In genomic region chr3:153137626-153138025, GRCh38 we compare ENCODE assay signal across 15 cellular contexts. TPM values are rescaled to one million over a fixed set of nuclear protein-coding genes. Genes with fewer than 3 reads are reported as not detected.
DNase-seq lines count a peak whose midpoint lies in the region; ATAC-seq, FAIRE-seq and TF ChIP-seq lines count a peak whose summit lies in the region.
"Had no signal": no experiment of that assay in that cellular context is flagged by ENCODE, and none has a peak within 500 bp of the region (broad histone marks: within the 10 kb centered on the region; RNA-seq: fewer than 3 reads in every experiment).

No MANE protein-coding gene starts in this region.

- no peak overlapping the region for H3K4me3 ChIP-seq in left lung
- H3K4me3 ChIP-seq: coronary artery, SK-N-MC had no signal

- H3K36me3 ChIP-seq in left lung: no peaks in the 10 kb centered on the region

- in situ Hi-C loops in G401 (cut with HindIII; ENCODE audit: low sequenced_read_pairs): no loop called here

- ATAC-seq in GM21737 (IDR thresholded peaks at IDR 0.05; ENCODE audit: unreplicated experiment) (peak; percentile 37), left lung (no peak), HG02970 (IDR thresholded peaks at IDR 0.05; ENCODE audit: low FRiP score, unreplicated experiment) (no peak), HG03039 (IDR thresholded peaks at IDR 0.05; ENCODE audit: unreplicated experiment) (no peak)

- TF ChIP-seq CTCF in left lung (IDR thresholded peaks at IDR 0.05): no peak

- DNase-seq in GM12891 (ENCODE audit: insufficient read length, low spot score): no peak
- peak; percentile 63 for DNase-seq in NOMO-1 treated with dmso at 0.1 percent for 144 hours (lab: John Stamatoyannopoulos, UW; ENCODE audit: unreplicated experiment)
- DNase-seq in left lung: no peak
- no peak for DNase-seq in G401 (ENCODE audit: low spot score)
- DNase-seq in Ammon's horn (ENCODE audit: low spot score): no peak
- DNase-seq: activated CD4-positive, alpha-beta T cell treated with anti-CD3 and anti-CD28 coated beads, Interleukin-2, amount 50 U/mL, for 48 hours; foreskin melanocyte; GDM1; NCI-H226; stimulated activated naive CD4-positive, alpha-beta T cell treated with Interleukin-2 at 50 U/mL for 16 hours had no signal

- no peak for TF ChIP-seq POLR2A in GM12891 (IDR thresholded peaks at IDR 0.05; ENCODE audit: low read depth, low read length)

- peaks cover 0 to 26% of the 10 kb centered on the region in 2 donors for H3K4me1 ChIP-seq in left lung

- no peaks in the 10 kb centered on the region for H3K27me3 ChIP-seq in left lung

- intact Hi-C loops in left lung (cut with DNase I): no loop called here

- H3K27ac ChIP-seq in left lung: peak overlapping the region; percentile 67 to 85

- FAIRE-seq in GM12891 (lab: Jason Lieb, UNC): no peak

- H3K9me3 ChIP-seq in left lung: no peaks in the 10 kb centered on the region

TF ChIP-seq in GM12891, 5 proteins besides CTCF, POLR2A, EP300 and RAD21:
- TF ChIP-seq SPI1 (IDR thresholded peaks at IDR 0.05; ENCODE audit: low read depth, low read length) (peak; percentile 67), PAX5 (IDR thresholded peaks at IDR 0.05; ENCODE audit: insufficient read depth, low read length, severe bottlenecking) (no peak)

RNA-seq across cellular contexts. Expression of gene RAP2B, which starts 24.4 kb away (rescaled TPM):
- polyA plus RNA-seq in GM12891 (2012; ENCODE audit: low read depth, missing spikeins): 3.8 TPM
- 10 to 100 TPM; 22.7 to 31.8 TPM for total RNA-seq in left lung
- total RNA-seq in G401 (2014; rRNA removed; shearing (Covaris generic)): 5.6 and 6.6 TPM in 2 replicates
